ENCODE assay signal across 1 cellular context in the genomic region with DNA sequence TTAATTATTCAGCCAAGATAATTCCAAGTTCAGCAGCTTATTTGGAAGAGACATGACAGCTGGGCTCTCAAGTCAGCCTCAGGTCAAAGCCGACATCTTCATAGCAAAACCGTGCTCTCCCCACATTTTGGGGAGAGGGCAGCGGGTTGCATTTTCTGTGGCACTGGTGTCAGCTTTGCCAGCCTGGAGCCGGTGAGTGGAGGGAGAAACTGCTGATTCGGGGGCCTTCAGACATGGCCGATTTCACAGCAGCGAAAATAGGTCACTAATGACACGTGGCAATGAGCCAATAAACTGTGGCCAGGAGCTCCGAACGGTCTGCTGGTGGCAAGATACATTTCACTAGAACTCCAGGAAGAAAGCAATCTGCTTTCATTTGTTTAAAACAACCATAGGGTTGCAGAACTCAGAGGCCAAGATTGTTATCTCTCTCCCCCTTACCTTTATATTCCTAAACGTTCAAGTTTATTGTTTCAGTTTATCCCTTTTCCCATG.
TF ChIP-seq lines count a peak whose summit lies in the region.

No MANE protein-coding gene starts in this region.

TF ChIP-seq in K562, 482 proteins besides CTCF, POLR2A, EP300 and RAD21 (continued from another document):
- peak; percentile 79 for TF ChIP-seq NFIC (IDR thresholded peaks at IDR 0.05)
- no peak for TF ChIP-seq ZBTB1 (CRISPR knock-in tag; IDR thresholded peaks at IDR 0.05; ENCODE audit: borderline replicate concordance, low read depth)
- TF ChIP-seq, protein P1, sequence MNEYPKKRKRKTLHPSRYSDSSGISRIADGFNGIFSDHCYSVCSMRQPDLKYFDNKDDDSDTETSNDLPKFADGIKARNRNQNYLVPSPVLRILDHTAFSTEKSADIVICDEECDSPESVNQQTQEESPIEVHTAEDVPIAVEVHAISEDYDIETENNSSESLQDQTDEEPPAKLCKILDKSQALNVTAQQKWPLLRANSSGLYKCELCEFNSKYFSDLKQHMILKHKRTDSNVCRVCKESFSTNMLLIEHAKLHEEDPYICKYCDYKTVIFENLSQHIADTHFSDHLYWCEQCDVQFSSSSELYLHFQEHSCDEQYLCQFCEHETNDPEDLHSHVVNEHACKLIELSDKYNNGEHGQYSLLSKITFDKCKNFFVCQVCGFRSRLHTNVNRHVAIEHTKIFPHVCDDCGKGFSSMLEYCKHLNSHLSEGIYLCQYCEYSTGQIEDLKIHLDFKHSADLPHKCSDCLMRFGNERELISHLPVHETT (CRISPR knock-in tag; conservative IDR thresholded peaks at IDR 0.05 in 1 of 2, IDR thresholded peaks at IDR 0.05 in 1 of 2): no peak
- TF ChIP-seq, protein P2, sequence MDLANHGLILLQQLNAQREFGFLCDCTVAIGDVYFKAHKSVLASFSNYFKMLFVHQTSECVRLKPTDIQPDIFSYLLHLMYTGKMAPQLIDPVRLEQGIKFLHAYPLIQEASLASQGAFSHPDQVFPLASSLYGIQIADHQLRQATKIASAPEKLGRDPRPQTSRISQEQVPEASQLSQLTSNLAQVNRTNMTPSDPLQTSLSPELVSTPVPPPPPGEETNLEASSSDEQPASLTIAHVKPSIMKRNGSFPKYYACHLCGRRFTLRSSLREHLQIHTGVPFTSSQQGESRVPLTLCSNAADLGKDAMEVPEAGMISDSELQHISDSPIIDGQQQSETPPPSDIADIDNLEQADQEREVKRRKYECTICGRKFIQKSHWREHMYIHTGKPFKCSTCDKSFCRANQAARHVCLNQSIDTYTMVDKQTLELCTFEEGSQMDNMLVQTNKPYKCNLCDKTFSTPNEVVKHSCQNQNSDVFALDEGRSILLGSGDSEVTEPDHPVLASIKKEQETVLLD (IDR thresholded peaks at IDR 0.05): no peak
- TF ChIP-seq CTBP1 (IDR thresholded peaks at IDR 0.05; ENCODE audit: borderline replicate concordance): no peak
- TF ChIP-seq C11orf30 (IDR thresholded peaks at IDR 0.05; ENCODE audit: low read depth): peak; percentile 72; the same call in 1 of the 2 replicates
- TF ChIP-seq, protein P3, sequence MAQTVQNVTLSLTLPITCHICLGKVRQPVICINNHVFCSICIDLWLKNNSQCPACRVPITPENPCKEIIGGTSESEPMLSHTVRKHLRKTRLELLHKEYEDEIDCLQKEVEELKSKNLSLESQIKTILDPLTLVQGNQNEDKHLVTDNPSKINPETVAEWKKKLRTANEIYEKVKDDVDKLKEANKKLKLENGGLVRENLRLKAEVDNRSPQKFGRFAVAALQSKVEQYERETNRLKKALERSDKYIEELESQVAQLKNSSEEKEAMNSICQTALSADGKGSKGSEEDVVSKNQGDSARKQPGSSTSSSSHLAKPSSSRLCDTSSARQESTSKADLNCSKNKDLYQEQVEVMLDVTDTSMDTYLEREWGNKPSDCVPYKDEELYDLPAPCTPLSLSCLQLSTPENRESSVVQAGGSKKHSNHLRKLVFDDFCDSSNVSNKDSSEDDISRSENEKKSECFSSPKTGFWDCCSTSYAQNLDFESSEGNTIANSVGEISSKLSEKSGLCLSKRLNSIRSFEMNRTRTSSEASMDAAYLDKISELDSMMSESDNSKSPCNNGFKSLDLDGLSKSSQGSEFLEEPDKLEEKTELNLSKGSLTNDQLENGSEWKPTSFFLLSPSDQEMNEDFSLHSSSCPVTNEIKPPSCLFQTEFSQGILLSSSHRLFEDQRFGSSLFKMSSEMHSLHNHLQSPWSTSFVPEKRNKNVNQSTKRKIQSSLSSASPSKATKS (CRISPR knock-in tag; IDR thresholded peaks at IDR 0.05): no peak
- peak; percentile 81 for TF ChIP-seq MAFG (tag; conservative IDR thresholded peaks at IDR 0.05)
- TF ChIP-seq NFE2 (IDR thresholded peaks at IDR 0.05; ENCODE audit: low read depth): peak; percentile 31; the same call in 1 of the 2 replicates
- peak; percentile 39; the same call in 1 of the 2 replicates for TF ChIP-seq MAFK (IDR thresholded peaks at IDR 0.05; ENCODE audit: low read length)
- TF ChIP-seq EWSR1 (IDR thresholded peaks at IDR 0.05; ENCODE audit: borderline replicate concordance, low read depth, partially characterized antibody): no peak
- no peak for TF ChIP-seq HMG20B (CRISPR knock-in tag; IDR thresholded peaks at IDR 0.05)
- TF ChIP-seq ZNF316 (IDR thresholded peaks at IDR 0.05): peak; percentile 83
